In the genomic region with DNA sequence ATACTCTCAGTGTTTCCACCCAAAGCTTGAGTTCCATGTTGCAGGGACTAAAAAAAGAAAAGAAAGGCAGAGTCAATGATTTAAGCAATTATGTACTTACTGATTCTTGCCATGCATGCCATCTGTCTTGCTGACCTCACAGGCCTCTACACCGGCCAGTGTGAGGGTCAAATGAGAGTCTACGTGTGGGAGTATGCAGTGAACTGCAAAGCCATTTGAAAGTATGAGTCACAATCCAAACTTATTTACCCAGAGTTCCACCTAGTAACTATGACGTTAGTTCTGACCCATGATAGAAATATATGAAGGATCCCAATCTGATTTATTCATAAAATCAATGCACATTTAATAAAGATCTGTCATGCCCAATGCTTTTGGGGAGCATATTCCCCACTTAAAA, we compare ENCODE assay signal across 10 cellular contexts. TPM values are rescaled to one million over a fixed set of nuclear protein-coding genes. Genes with fewer than 3 reads are reported as not detected.
DNase-seq lines count a peak whose midpoint lies in the region; ATAC-seq and TF ChIP-seq lines count a peak whose summit lies in the region.
"Had no signal": no experiment of that assay in that cellular context is flagged by ENCODE, and none has a peak within 500 bp of the region (broad histone marks: within the 10 kb centered on the region; RNA-seq: fewer than 3 reads in every experiment).

No MANE protein-coding gene starts in this region.

- peak; percentile 25 for ATAC-seq in left ventricle myocardium superior
- ATAC-seq in Right ventricle myocardium superior (ENCODE audit: poor library complexity): no peak
- ATAC-seq in HG03196 (IDR thresholded peaks at IDR 0.05; ENCODE audit: unreplicated experiment): peak; percentile 67
- ATAC-seq in natural killer cell treated with Interleukin-12 subunit alpha and Interleukin-12 subunit beta and Interleukin-15 and Interleukin-18, amount 100 ng/mL, for 72 hours: no peak
- ATAC-seq: activated T-cell treated with anti-CD3 and anti-CD28 coated beads, Interleukin-2, amount 50 U/mL, for 4 hours had no signal

- no peaks in the 10 kb centered on the region for H3K27me3 ChIP-seq in adipocyte (replicated peaks; ENCODE audit: control insufficient read depth, insufficient read depth, low read length)
- H3K27me3 ChIP-seq in prostate gland (replicated peaks; ENCODE audit: insufficient read depth): no peaks in the 10 kb centered on the region

- DNase-seq in left ventricle myocardium superior: no peak
- DNase-seq in Right ventricle myocardium superior: no peak
- peak; percentile 66 for DNase-seq in adipocyte (ENCODE audit: low read depth)
- no peak for DNase-seq in OCI-M2 (lab: John Stamatoyannopoulos, UW; ENCODE audit: unreplicated experiment)
- no peak for DNase-seq in RPMI8226
- DNase-seq in prostate gland (ENCODE audit: low spot score): no peak
- DNase-seq in natural killer cell treated with Interleukin-12 subunit alpha and Interleukin-12 subunit beta and Interleukin-15 and Interleukin-18, amount 100 ng/mL, for 72 hours (ENCODE audit: low spot score): no peak
- DNase-seq: activated T-cell treated with anti-CD3 and anti-CD28 coated beads, Interleukin-2, amount 50 U/mL, for 4 hours; cortex of kidney had no signal

- H3K4me1 ChIP-seq in adipocyte (ENCODE audit: control insufficient read depth, insufficient read depth, low read length) (no peaks in the 10 kb centered on the region), prostate gland (replicated peaks) (no peaks in the 10 kb centered on the region)

- no peak for TF ChIP-seq CTCF in prostate gland (IDR thresholded peaks at IDR 0.05)

- H3K27ac ChIP-seq in prostate gland: no peak overlapping the region

- no peaks in the 10 kb centered on the region for H3K4me1 Mint-ChIP-seq in natural killer cell treated with Interleukin-12 subunit alpha and Interleukin-12 subunit beta and Interleukin-15 and Interleukin-18, amount 100 ng/mL, for 72 hours (ENCODE audit: low read depth in 2 of 2)

- H3K27me3 Mint-ChIP-seq in natural killer cell treated with Interleukin-12 subunit alpha and Interleukin-12 subunit beta and Interleukin-15 and Interleukin-18, amount 100 ng/mL, for 72 hours: peaks cover 0 to 2% of the 10 kb centered on the region in 2 donors

- H3K36me3 ChIP-seq in adipocyte (ENCODE audit: control insufficient read depth, insufficient read depth, low read length, severe bottlenecking): peaks cover 6% of the 10 kb centered on the region
- H3K36me3 ChIP-seq in prostate gland: no peaks in the 10 kb centered on the region

- no peaks in the 10 kb centered on the region for H3K36me3 Mint-ChIP-seq in natural killer cell treated with Interleukin-12 subunit alpha and Interleukin-12 subunit beta and Interleukin-15 and Interleukin-18, amount 100 ng/mL, for 72 hours

- intact Hi-C loops in left ventricle myocardium superior (cut with micrococcal nuclease): no loop called here
- intact Hi-C loops in Right ventricle myocardium superior (cut with DNase I): no loop called here
- intact Hi-C loops in prostate gland (cut with DNase I): no loop called here

- H3K9ac ChIP-seq in adipocyte (ENCODE audit: low read length): no peak overlapping the region

- no peak overlapping the region for H3K4me3 Mint-ChIP-seq in natural killer cell treated with Interleukin-12 subunit alpha and Interleukin-12 subunit beta and Interleukin-15 and Interleukin-18, amount 100 ng/mL, for 72 hours
- H3K4me3 Mint-ChIP-seq: activated T-cell treated with anti-CD3 and anti-CD28 coated beads, Interleukin-2, amount 50 U/mL, for 4 hours had no signal

- WGBS in prostate gland: 91% methylated on average over 3 of the region's 3 CpGs

- peaks cover 7% of the 10 kb centered on the region for H3K9me3 Mint-ChIP-seq in natural killer cell treated with Interleukin-12 subunit alpha and Interleukin-12 subunit beta and Interleukin-15 and Interleukin-18, amount 100 ng/mL, for 72 hours

- no peak for TF ChIP-seq POLR2A in prostate gland (IDR thresholded peaks at IDR 0.05)

- H3K9me3 ChIP-seq in adipocyte (ENCODE audit: control insufficient read depth, low read length): no peaks in the 10 kb centered on the region
- H3K9me3 ChIP-seq in prostate gland: no peaks in the 10 kb centered on the region

- no peak overlapping the region for H3K4me3 ChIP-seq in adipocyte (ENCODE audit: low read length)
- no peak overlapping the region for H3K4me3 ChIP-seq in prostate gland

- no peak overlapping the region for H3K27ac Mint-ChIP-seq in natural killer cell treated with Interleukin-12 subunit alpha and Interleukin-12 subunit beta and Interleukin-15 and Interleukin-18, amount 100 ng/mL, for 72 hours

RNA-seq across cellular contexts. Expression of gene PDE1C, which starts 26.5 kb away (rescaled TPM):
- total RNA-seq in left ventricle myocardium superior (192 TPM), Right ventricle myocardium superior (181 TPM), prostate gland (1 to 10 TPM; 2.4 to 4.2 TPM)
- under 1 TPM; 0.12 to 0.39 TPM for total RNA-seq in natural killer cell treated with Interleukin-12 subunit alpha and Interleukin-12 subunit beta and Interleukin-15 and Interleukin-18, amount 100 ng/mL, for 72 hours
- total RNA-seq: activated T-cell treated with anti-CD3 and anti-CD28 coated beads, Interleukin-2, amount 50 U/mL, for 4 hours had no signal

Comparison
In these comparisons a context has a peak if more than half of its experiments do, and no peak if none do; other contexts are left out.
1. ATAC-seq: peak in left ventricle myocardium superior (single experiment) and HG03196 (single experiment); none in Right ventricle myocardium superior (single experiment) and natural killer cell treated with Interleukin-12 subunit alpha and Interleukin-12 subunit beta and Interleukin-15 and Interleukin-18, amount 100 ng/mL, for 72 hours (0 of 2).
2. RNA of gene PDE1C, which starts 26.5 kb away (total RNA-seq): 192 TPM in left ventricle myocardium superior (single experiment) and 181 TPM in Right ventricle myocardium superior (single experiment); 2.4 to 4.2 TPM in prostate gland and 0.12 to 0.39 TPM in natural killer cell treated with Interleukin-12 subunit alpha and Interleukin-12 subunit beta and Interleukin-15 and Interleukin-18, amount 100 ng/mL, for 72 hours; every median in the first group is over 10 times any median in the second.